In genomic region chr12:57645990-57646658, GRCh38 we compare ENCODE assay signal across 1 cellular context.
A peak's percentile ranks its signal among the peaks of the same experiment; 100 is the strongest.
TF ChIP-seq lines count a peak whose summit lies in the region.

No MANE protein-coding gene starts in this region.

TF ChIP-seq in HEK293, 187 proteins besides CTCF, POLR2A, EP300 and RAD21 (continued from another document):
- peak; percentile 99 for TF ChIP-seq SETDB1 (IDR thresholded peaks at IDR 0.05; ENCODE audit: insufficient read length, low read length)
- peak; percentile 45 for TF ChIP-seq ZNF26 (tag by site-specific recombination; IDR thresholded peaks at IDR 0.05)
- 0 out of 2 replicates have a peak, but pooled peaks have one; percentile 33 for TF ChIP-seq ZNF133 (tag by site-specific recombination; IDR thresholded peaks at IDR 0.05)
- peak; percentile 97 for TF ChIP-seq ZNF280D (tag by site-specific recombination; IDR thresholded peaks at IDR 0.05)
- 0 out of 2 replicates have a peak, but pooled peaks have one; percentile 15 for TF ChIP-seq ZNF629 (tag by site-specific recombination; IDR thresholded peaks at IDR 0.05)
- TF ChIP-seq ZNF324 (tag by site-specific recombination; IDR thresholded peaks at IDR 0.05), result 0 out of 2 replicates have a peak, but pooled peaks have one; percentile 31
